In genomic region chr1:180610556-180611015, GRCh38 we compare ENCODE assay signal across 23 cellular contexts. TPM values are rescaled to one million over a fixed set of nuclear protein-coding genes. Genes with fewer than 3 reads are reported as not detected.
A peak's percentile ranks its signal among the peaks of the same experiment; 100 is the strongest.
DNase-seq lines count a peak whose midpoint lies in the region; ATAC-seq, FAIRE-seq and TF ChIP-seq lines count a peak whose summit lies in the region.
"Had no signal": no experiment of that assay in that cellular context is flagged by ENCODE, and none has a peak within 500 bp of the region (broad histone marks: within the 10 kb centered on the region; RNA-seq: fewer than 3 reads in every experiment).

No MANE protein-coding gene starts in this region.

- H3K27me3 ChIP-seq in cardiac muscle cell = no peaks in the 10 kb centered on the region
- H3K27me3 ChIP-seq in keratinocyte (ENCODE audit: control insufficient read depth, extremely low read depth, insufficient read depth, low read length) = no peaks in the 10 kb centered on the region
- H3K27me3 ChIP-seq in upper lobe of left lung = no peaks in the 10 kb centered on the region
- H3K27me3 ChIP-seq in SJCRH30 = no peaks in the 10 kb centered on the region
- H3K27me3 ChIP-seq: breast epithelium, tibial artery had no signal

- H3K9me1 ChIP-seq in keratinocyte (ENCODE audit: control insufficient read depth, extremely low read depth, insufficient read depth, low read length) = peaks cover 3% of the 10 kb centered on the region

- no peak overlapping the region for H3K9ac ChIP-seq in keratinocyte (ENCODE audit: control insufficient read depth, extremely low read depth, insufficient read depth, low read length)

- no peak overlapping the region for H3K4me2 ChIP-seq in keratinocyte (ENCODE audit: control insufficient read depth, extremely low read depth, insufficient read depth, low read depth, low read length)

- H3K4me3 ChIP-seq in cardiac muscle cell (no peak overlapping the region), keratinocyte (ENCODE audit: control insufficient read depth in 2 of 3, extremely low read depth in 1 of 3, insufficient read depth in 2 of 3, low read depth in 1 of 3, low read length in 3 of 3) (no peak overlapping the region), upper lobe of left lung (no peak overlapping the region), SJCRH30 (no peak overlapping the region)
- H3K4me3 ChIP-seq: breast epithelium, tibial artery had no signal

- no peak for FAIRE-seq in keratinocyte (lab: Jason Lieb, UNC)
- FAIRE-seq: A204.1, GM18507 had no signal

- peaks cover 34% of the 10 kb centered on the region for H3K4me1 ChIP-seq in cardiac muscle cell (ENCODE audit: low read depth)
- peaks cover 38% of the 10 kb centered on the region for H3K4me1 ChIP-seq in keratinocyte (ENCODE audit: control insufficient read depth, extremely low read depth, insufficient read depth, low read length)
- H3K4me1 ChIP-seq in upper lobe of left lung = peaks cover under 1 to 13% (median 10%) of the 10 kb centered on the region in 4 donors
- no peaks in the 10 kb centered on the region for H3K4me1 ChIP-seq in SJCRH30
- H3K4me1 ChIP-seq: breast epithelium, tibial artery had no signal

- peak overlapping the region; percentile 52 for H3K27ac ChIP-seq in cardiac muscle cell
- peak overlapping the region; percentile 85 for H3K27ac ChIP-seq in caudate nucleus (ENCODE audit: low read depth, low read length)
- peak overlapping the region; percentile 80 for H3K27ac ChIP-seq in keratinocyte (ENCODE audit: control insufficient read depth, insufficient read depth, low read length)
- peak overlapping the region; percentile 16 to 69 (median 52) for H3K27ac ChIP-seq in upper lobe of left lung
- no peak overlapping the region for H3K27ac ChIP-seq in SJCRH30
- H3K27ac ChIP-seq: tibial artery had no signal

- no peak for ATAC-seq in upper lobe of left lung (ENCODE audit: low FRiP score in 2 of 2)
- ATAC-seq in GM21825 (IDR thresholded peaks at IDR 0.05; ENCODE audit: unreplicated experiment) = no peak
- ATAC-seq: Panc1 had no signal

- no peaks in the 10 kb centered on the region for H3K36me3 ChIP-seq in cardiac muscle cell
- H3K36me3 ChIP-seq in keratinocyte (ENCODE audit: control insufficient read depth in 2 of 2, extremely low read depth in 1 of 2, insufficient read depth in 2 of 2, low read length in 2 of 2) = no peaks in the 10 kb centered on the region
- H3K36me3 ChIP-seq in upper lobe of left lung = no peaks in the 10 kb centered on the region
- no peaks in the 10 kb centered on the region for H3K36me3 ChIP-seq in SJCRH30
- H3K36me3 ChIP-seq: breast epithelium, tibial artery had no signal

- no peaks in the 10 kb centered on the region for H3K79me2 ChIP-seq in keratinocyte (ENCODE audit: control insufficient read depth, insufficient read depth, low read length)

- TF ChIP-seq EP300 in upper lobe of left lung (IDR thresholded peaks at IDR 0.05) = no peak

- TF ChIP-seq POLR2A in upper lobe of left lung (IDR thresholded peaks at IDR 0.05) = no peak

- WGBS in upper lobe of left lung, 2 donors = 82 to 83% methylated on average over 3 of the region's 3 CpGs

- no peak for DNase-seq in cardiac muscle cell (ENCODE audit: low read depth in 1 of 2, low spot score in 1 of 2)
- DNase-seq in cardiac septum (ENCODE audit: low spot score) = no peak
- DNase-seq in caudate nucleus (lab: John Stamatoyannopoulos, UW) = no peak
- DNase-seq in keratinocyte (ENCODE audit: low read depth, low spot score) = no peak
- no peak for DNase-seq in upper lobe of left lung
- DNase-seq in occipital lobe (lab: John Stamatoyannopoulos, UW) = no peak
- DNase-seq in SJCRH30 = no peak
- DNase-seq: activated CD4-positive, alpha-beta T cell treated with anti-CD3 and anti-CD28 coated beads, Interleukin-2, amount 50 U/mL, for 1 hour; activated T-cell treated with anti-CD3 and anti-CD28 coated beads, Interleukin-2, amount 50 U/mL, for 1 hour; DMS53; effector memory CD4-positive, alpha-beta T cell; H9; naive thymus-derived CD8-positive, alpha-beta T cell; NCI-H2081 treated with DMSO at 0.1 percent for 48 hours; NCI-H748 treated with DMSO at 0.1 percent for 48 hours; tibial artery had no signal

- intact Hi-C loops in cardiac septum (cut with DNase I) = loop anchor here (2.0 to 5.0 kb wide), 2 partner anchors 48 to 68 kb away; no protein-coding TSS in a partner anchor

- H4K20me1 ChIP-seq in keratinocyte (ENCODE audit: control insufficient read depth, extremely low read depth, insufficient read depth, low read length) = no peaks in the 10 kb centered on the region

- TF ChIP-seq CTCF in cardiac muscle cell (IDR thresholded peaks at IDR 0.05; ENCODE audit: low read depth, low read length) (no peak), keratinocyte (optimal IDR thresholded peaks at IDR 0.05 in 1 of 3, IDR thresholded peaks at IDR 0.05 in 1 of 3, conservative IDR thresholded peaks at IDR 0.05 in 1 of 3; ENCODE audit: extremely low read depth in 1 of 3, insufficient read depth in 2 of 3, low read length in 3 of 3) (no peak), upper lobe of left lung (IDR thresholded peaks at IDR 0.05) (no peak)

- H3K9me3 ChIP-seq in cardiac muscle cell (ENCODE audit: low read depth) (no peaks in the 10 kb centered on the region), keratinocyte (ENCODE audit: control insufficient read depth, low read depth, low read length) (no peaks in the 10 kb centered on the region), upper lobe of left lung (no peaks in the 10 kb centered on the region), SJCRH30 (replicated peaks) (no peaks in the 10 kb centered on the region)
- H3K9me3 ChIP-seq: breast epithelium, tibial artery had no signal

- dilution Hi-C loops in keratinocyte (cut with MboI; ENCODE audit: extremely low pct_ligation_motif_present, low sequenced_read_pairs) = no loop called here

- no peak overlapping the region for H2AFZ ChIP-seq in keratinocyte (ENCODE audit: control insufficient read depth, low read length)

RNA-seq across cellular contexts. Expression of gene XPR1, which starts 21.2 kb away (rescaled TPM):
- total RNA-seq in cardiac muscle cell = 29.3 and 36.4 TPM in 2 replicates
- polyA plus RNA-seq in cardiac muscle cell = 18.1 TPM in 2 replicates
- total RNA-seq in cardiac septum = 147 TPM
- 22.7 to 40.0 TPM (median 31.1 TPM) in 3 replicates for polyA plus RNA-seq in keratinocyte
- 7.3 TPM for polyA plus RNA-seq in keratinocyte (2011; ENCODE audit: low read depth)
- 17.2 and 30.4 TPM in 2 replicates for polyA plus RNA-seq in keratinocyte (2011; cell fraction: cytosol; rRNA removed)
- polyA plus RNA-seq in keratinocyte (2011; cell fraction: nucleus; rRNA removed) = 34.2 TPM in 2 replicates
- polyA plus RNA-seq in keratinocyte (2012; ENCODE audit: low replicate concordance) = 7.3 and 23.0 TPM in 2 replicates
- polyA minus RNA-seq in keratinocyte = 45.4 to 72.1 TPM (median 49.4 TPM) in 3 replicates
- polyA minus RNA-seq in keratinocyte (2011; cell fraction: cytosol; rRNA and poly(A)+ RNA removed) = 40.1 TPM
- 38.6 and 86.7 TPM in 2 replicates for polyA minus RNA-seq in keratinocyte (2011; cell fraction: nucleus; rRNA and poly(A)+ RNA removed)
- 10 to 100 TPM; 21.3 to 30.2 (median 25.3) TPM for total RNA-seq in upper lobe of left lung
- total RNA-seq in occipital lobe = 370 TPM
- total RNA-seq in SJCRH30 (2014; rRNA removed; shearing (Covaris generic)) = 29.8 and 30.6 TPM in 2 replicates

RNA-seq across cellular contexts. Expression of gene OVAAL, which starts 51.8 kb away (rescaled TPM):
- 0.21 and 1.1 TPM in 2 replicates for total RNA-seq in cardiac muscle cell
- 0.91 and 2.5 TPM in 2 replicates for polyA plus RNA-seq in cardiac muscle cell
- total RNA-seq in cardiac septum = 6.3 TPM
- not detected in 3 replicates for polyA plus RNA-seq in keratinocyte
- not detected for polyA plus RNA-seq in keratinocyte (2011; ENCODE audit: low read depth)
- polyA plus RNA-seq in keratinocyte (2011; cell fraction: cytosol; rRNA removed) = not detected in 2 replicates
- not detected in 2 replicates for polyA plus RNA-seq in keratinocyte (2011; cell fraction: nucleus; rRNA removed)
- polyA plus RNA-seq in keratinocyte (2012; ENCODE audit: low replicate concordance) = not detected in 2 replicates
- not detected in 3 replicates for polyA minus RNA-seq in keratinocyte
- polyA minus RNA-seq in keratinocyte (2011; cell fraction: cytosol; rRNA and poly(A)+ RNA removed) = not detected
- not detected in 2 replicates for polyA minus RNA-seq in keratinocyte (2011; cell fraction: nucleus; rRNA and poly(A)+ RNA removed)
- total RNA-seq in upper lobe of left lung = not detected
- total RNA-seq in occipital lobe = not detected
- not detected in 2 replicates for total RNA-seq in SJCRH30 (2014; rRNA removed; shearing (Covaris generic))
- total RNA-seq: breast epithelium; H9; lung microvascular endothelial cell; naive thymus-derived CD8-positive, alpha-beta T cell had no signal
- polyA plus RNA-seq: CD14-positive monocyte; naive thymus-derived CD8-positive, alpha-beta T cell had no signal
